1 cellular context compared by ENCODE assay signal in genomic region chr1:29197993-29198392, GRCh38.
TF ChIP-seq lines count a peak whose summit lies in the region.

No MANE protein-coding gene starts in this region.

TF ChIP-seq in K562, 482 proteins besides CTCF, POLR2A, EP300 and RAD21:
- 0 out of 2 replicates have a peak, but pooled peaks have one; percentile 15 for TF ChIP-seq POLR2G (IDR thresholded peaks at IDR 0.05; ENCODE audit: low read depth, low read length)
- TF ChIP-seq ZNF644 (tag; IDR thresholded peaks at IDR 0.05; ENCODE audit: low read depth), result no peak
- no peak for TF ChIP-seq GTF2F1 (IDR thresholded peaks at IDR 0.05; ENCODE audit: low read depth, low read length)
- TF ChIP-seq CSDE1 (IDR thresholded peaks at IDR 0.05), result no peak
- TF ChIP-seq RNF2 (IDR thresholded peaks at IDR 0.05), result no peak
- no peak for TF ChIP-seq ZNF280B (CRISPR knock-in tag; IDR thresholded peaks at IDR 0.05)
- no peak for TF ChIP-seq SP2 (IDR thresholded peaks at IDR 0.05; ENCODE audit: extremely low read depth, low read depth, low read length, poor library complexity, severe bottlenecking)
- no peak for TF ChIP-seq ARNT (IDR thresholded peaks at IDR 0.05)
- 0 out of 2 replicates have a peak, but pooled peaks have one; percentile 33 for TF ChIP-seq MED1 (CRISPR knock-in tag; IDR thresholded peaks at IDR 0.05; ENCODE audit: borderline replicate concordance)
- TF ChIP-seq EZH2 (IDR thresholded peaks at IDR 0.05; ENCODE audit: borderline replicate concordance, low read depth, low read length), result no peak
TF ChIP-seq in K562: peak in this region for 2.
